ENCODE assay signal across 21 cellular contexts in genomic region chr1:40906781-40907400, GRCh38.
"Had no signal": no experiment of that assay in that cellular context is flagged by ENCODE, and none has a peak within 500 bp of the region (broad histone marks: within the 10 kb centered on the region; RNA-seq: fewer than 3 reads in every experiment).

No MANE protein-coding gene starts in this region.

- H3K4me3 Mint-ChIP-seq: activated CD8-positive, alpha-beta T cell treated with anti-CD3 and anti-CD28 coated beads for 36 hours; activated naive CD4-positive, alpha-beta T cell treated with anti-CD3 and anti-CD28 coated beads, Interleukin-2, amount 50 U/mL, for 24 hours; activated T-cell treated with anti-CD3 and anti-CD28 coated beads, Interleukin-2, amount 50 U/mL, for 4 hours; memory B cell; natural killer cell; WTC11 had no signal

- H3K4me3 ChIP-seq: adrenal gland, colonic mucosa, left ventricle myocardium inferior, transverse colon had no signal

- H3K27me3 Mint-ChIP-seq: activated CD8-positive, alpha-beta T cell treated with anti-CD3 and anti-CD28 coated beads for 36 hours; activated naive CD4-positive, alpha-beta T cell treated with anti-CD3 and anti-CD28 coated beads, Interleukin-2, amount 50 U/mL, for 24 hours had no signal

- H3K27ac Mint-ChIP-seq: activated CD8-positive, alpha-beta T cell treated with anti-CD3 and anti-CD28 coated beads for 36 hours; activated naive CD4-positive, alpha-beta T cell treated with anti-CD3 and anti-CD28 coated beads, Interleukin-2, amount 50 U/mL, for 24 hours; memory B cell; natural killer cell; WTC11 had no signal

- H3K9me3 Mint-ChIP-seq: activated CD8-positive, alpha-beta T cell treated with anti-CD3 and anti-CD28 coated beads for 36 hours; activated naive CD4-positive, alpha-beta T cell treated with anti-CD3 and anti-CD28 coated beads, Interleukin-2, amount 50 U/mL, for 24 hours; activated T-cell treated with anti-CD3 and anti-CD28 coated beads, Interleukin-2, amount 50 U/mL, for 4 hours; memory B cell; natural killer cell; WTC11 had no signal

- H3K36me3 Mint-ChIP-seq: activated naive CD4-positive, alpha-beta T cell treated with anti-CD3 and anti-CD28 coated beads, Interleukin-2, amount 50 U/mL, for 24 hours; memory B cell; natural killer cell; WTC11 had no signal

- H3K27ac ChIP-seq: adrenal gland, colonic mucosa, foreskin keratinocyte, left ventricle myocardium inferior, neutrophil, parathyroid adenoma, transverse colon had no signal

- DNase-seq: activated CD4-positive, alpha-beta T cell treated with anti-CD3 and anti-CD28 coated beads for 48 hours; activated CD8-positive, alpha-beta T cell treated with anti-CD3 and anti-CD28 coated beads for 36 hours; activated effector memory CD4-positive, alpha-beta T cell treated with Interleukin-2 at 50 U/mL for 16 hours; activated T-cell treated with anti-CD3 and anti-CD28 coated beads, Interleukin-2, amount 50 U/mL, for 4 hours; adrenal gland; colonic mucosa; foreskin keratinocyte; glutamatergic neuron; left ventricle myocardium inferior; natural killer cell; retina; stimulated activated CD4-positive, alpha-beta T cell treated with anti-CD3 and anti-CD28 coated beads, Interleukin-4, amount 100 ng/mL, for 1 hour; stimulated activated naive CD4-positive, alpha-beta T cell treated with Interleukin-2 at 50 U/mL for 16 hours; substantia nigra; T-helper 2 cell; transverse colon had no signal

- H3K9me3 ChIP-seq: adrenal gland, colonic mucosa, left ventricle myocardium inferior, neutrophil, transverse colon had no signal

- H3K27me3 ChIP-seq: adrenal gland, colonic mucosa, foreskin keratinocyte, neutrophil, transverse colon had no signal

- H3K36me3 ChIP-seq: adrenal gland, colonic mucosa, left ventricle myocardium inferior, neutrophil, transverse colon had no signal

- H3K4me1 Mint-ChIP-seq: activated naive CD4-positive, alpha-beta T cell treated with anti-CD3 and anti-CD28 coated beads, Interleukin-2, amount 50 U/mL, for 24 hours; memory B cell; natural killer cell; WTC11 had no signal

- H3K4me1 ChIP-seq: adrenal gland, colonic mucosa, parathyroid adenoma, transverse colon had no signal
